24 cellular contexts compared by ENCODE assay signal in the genomic region with DNA sequence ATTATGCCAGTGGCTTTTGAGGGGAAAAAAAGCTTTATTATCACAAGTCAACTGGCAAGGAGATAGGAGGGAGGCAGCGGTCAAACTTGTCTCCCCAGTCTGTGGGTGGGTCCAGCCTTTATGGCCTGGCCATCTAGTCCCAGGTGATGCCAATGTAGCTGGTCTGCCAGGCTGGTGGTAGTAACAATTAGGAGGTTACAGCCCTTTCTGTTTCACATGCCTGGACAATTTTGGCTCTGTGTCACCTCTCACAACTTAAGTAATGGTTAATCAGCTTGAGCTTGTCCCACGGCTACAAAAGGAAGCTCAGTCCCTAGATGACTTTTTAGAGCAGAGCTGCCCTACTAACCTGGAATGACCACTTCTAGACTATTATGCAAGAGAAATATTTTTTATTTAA.
"Had no signal": no experiment of that assay in that cellular context is flagged by ENCODE, and none has a peak within 500 bp of the region (broad histone marks: within the 10 kb centered on the region; RNA-seq: fewer than 3 reads in every experiment).

No MANE protein-coding gene starts in this region.

- H3K4me3 Mint-ChIP-seq: activated CD4-positive, alpha-beta T cell treated with anti-CD3 and anti-CD28 coated beads for 36 hours; activated naive CD4-positive, alpha-beta T cell treated with anti-CD3 and anti-CD28 coated beads for 36 hours; activated naive CD8-positive, alpha-beta T cell treated with anti-CD3 and anti-CD28 coated beads, Interleukin-2, amount 10 ng/mL, durations not matched to agents 7 days and 5 days; activated T-cell treated with anti-CD3 and anti-CD28 coated beads, Interleukin-2, amount 50 U/mL, for 72 hours; immature natural killer cell; naive thymus-derived CD8-positive, alpha-beta T cell; neural progenitor cell; stimulated activated naive B cell treated with anti-CD40 and anti-IgM and Interleukin-4, amounts not matched to agents 10 μg/mL and 1 μg/mL and 100 μg/mL, for 72 hours; T-cell; T-helper 2 cell treated with Interferon-gamma antibody and Interleukin-4, amounts not matched to agents 5 μg/mL and 100 μg/mL, for 36 hours; WTC11 had no signal

- H3K9me3 Mint-ChIP-seq: immature natural killer cell; neural progenitor cell; stimulated activated naive B cell treated with anti-CD40 and anti-IgM and Interleukin-4, amounts not matched to agents 10 μg/mL and 1 μg/mL and 100 μg/mL, for 72 hours; WTC11 had no signal

- H3K4me1 ChIP-seq: foreskin keratinocyte, left ventricle myocardium inferior, neural progenitor cell, psoas muscle, testis, vagina had no signal

- H3K9me3 ChIP-seq: left ventricle myocardium inferior, psoas muscle, testis, vagina had no signal

- H3K27me3 ChIP-seq: cardiac muscle cell, foreskin keratinocyte, neural progenitor cell, testis, vagina had no signal

- H3K4me3 ChIP-seq: cardiac muscle cell, left ventricle myocardium inferior, neural progenitor cell, psoas muscle, smooth muscle cell, testis, vagina had no signal

- DNase-seq: activated CD4-positive, alpha-beta T cell treated with anti-CD3 and anti-CD28 coated beads for 36 hours; activated CD4-positive, alpha-beta T cell treated with anti-CD3 and anti-CD28 coated beads, Interleukin-2, amount 50 U/mL, for 4 hours; activated effector memory CD4-positive, alpha-beta T cell treated with Interleukin-2 at 50 U/mL for 16 hours; activated naive CD4-positive, alpha-beta T cell treated with anti-CD3 and anti-CD28 coated beads for 36 hours; activated naive CD8-positive, alpha-beta T cell treated with anti-CD3 and anti-CD28 coated beads, Interleukin-2, amount 10 ng/mL, durations not matched to agents 7 days and 5 days; activated T-cell treated with anti-CD3 and anti-CD28 coated beads, Interleukin-2, amount 50 U/mL, for 72 hours; amniotic stem cell; foreskin keratinocyte; immature natural killer cell; left ventricle myocardium inferior; naive thymus-derived CD8-positive, alpha-beta T cell; psoas muscle; right cardiac atrium; stimulated activated CD4-positive, alpha-beta T cell treated with anti-CD3 and anti-CD28 coated beads, Interleukin-15, amount 100 ng/mL, for 24 hours; stimulated activated naive B cell treated with anti-CD40 and anti-IgM and Interleukin-4, amounts not matched to agents 10 μg/mL and 1 μg/mL and 100 μg/mL, for 72 hours; T-cell; testis; trophoblast cell had no signal

- H3K36me3 Mint-ChIP-seq: immature natural killer cell; naive thymus-derived CD8-positive, alpha-beta T cell; neural progenitor cell; T-cell; WTC11 had no signal

- H3K27ac ChIP-seq: cardiac muscle cell, foreskin keratinocyte, left ventricle myocardium inferior, neural progenitor cell, psoas muscle, testis, vagina had no signal

- H3K36me3 ChIP-seq: cardiac muscle cell, left ventricle myocardium inferior, neural progenitor cell, vagina had no signal

- H3K4me1 Mint-ChIP-seq: neural progenitor cell, WTC11 had no signal

- H3K27ac Mint-ChIP-seq: activated CD4-positive, alpha-beta T cell treated with anti-CD3 and anti-CD28 coated beads for 36 hours; activated naive CD4-positive, alpha-beta T cell treated with anti-CD3 and anti-CD28 coated beads for 36 hours; activated naive CD8-positive, alpha-beta T cell treated with anti-CD3 and anti-CD28 coated beads, Interleukin-2, amount 10 ng/mL, durations not matched to agents 7 days and 5 days; activated T-cell treated with anti-CD3 and anti-CD28 coated beads, Interleukin-2, amount 50 U/mL, for 72 hours; immature natural killer cell; neural progenitor cell; stimulated activated naive B cell treated with anti-CD40 and anti-IgM and Interleukin-4, amounts not matched to agents 10 μg/mL and 1 μg/mL and 100 μg/mL, for 72 hours; T-cell; T-helper 2 cell treated with Interferon-gamma antibody and Interleukin-4, amounts not matched to agents 5 μg/mL and 100 μg/mL, for 36 hours; WTC11 had no signal

- ATAC-seq: activated CD4-positive, alpha-beta T cell treated with anti-CD3 and anti-CD28 coated beads for 36 hours; activated T-cell treated with anti-CD3 and anti-CD28 coated beads, Interleukin-2, amount 50 U/mL, for 72 hours; foreskin keratinocyte; naive thymus-derived CD8-positive, alpha-beta T cell; psoas muscle; right cardiac atrium; stimulated activated naive B cell treated with anti-CD40 and anti-IgM and Interleukin-4, amounts not matched to agents 10 μg/mL and 1 μg/mL and 100 μg/mL, for 72 hours; T-cell; WTC11 had no signal

- H3K27me3 Mint-ChIP-seq: activated CD4-positive, alpha-beta T cell treated with anti-CD3 and anti-CD28 coated beads for 36 hours; activated naive CD8-positive, alpha-beta T cell treated with anti-CD3 and anti-CD28 coated beads, Interleukin-2, amount 10 ng/mL, durations not matched to agents 7 days and 5 days; naive thymus-derived CD8-positive, alpha-beta T cell; stimulated activated naive B cell treated with anti-CD40 and anti-IgM and Interleukin-4, amounts not matched to agents 10 μg/mL and 1 μg/mL and 100 μg/mL, for 72 hours; T-cell had no signal
